ENCODE assay signal across 1 cellular context in genomic region chr16:1127101-1127500, GRCh38.
TF ChIP-seq lines count a peak whose summit lies in the region.

No MANE protein-coding gene starts in this region.

TF ChIP-seq in H1, 55 proteins besides CTCF, POLR2A, EP300 and RAD21 (continued from another document):
- TF ChIP-seq ATF3 (IDR thresholded peaks at IDR 0.05; ENCODE audit: insufficient read depth, low read depth, low read length) (no peak), TAF7 (optimal IDR thresholded peaks at IDR 0.05; ENCODE audit: borderline replicate concordance, low read depth, low read length) (no peak), SIRT6 (IDR thresholded peaks at IDR 0.05; ENCODE audit: low read length) (no peak), CEBPB (IDR thresholded peaks at IDR 0.05; ENCODE audit: low read depth, low read length) (no peak), NANOG (IDR thresholded peaks at IDR 0.05; ENCODE audit: insufficient read depth, low read depth, low read length, poor library complexity, severe bottlenecking) (no peak), RNF2 (IDR thresholded peaks at IDR 0.05; ENCODE audit: borderline replicate concordance, low read depth, low read length, missing control alignments, poor library complexity, severe bottlenecking) (no peak), BRCA1 (IDR thresholded peaks at IDR 0.05; ENCODE audit: low read depth, low read length) (no peak), ASH2L (IDR thresholded peaks at IDR 0.05; ENCODE audit: low read length) (no peak), HDAC2 (IDR thresholded peaks at IDR 0.05; ENCODE audit: borderline replicate concordance in 1 of 2, low read depth in 2 of 2, low read length in 2 of 2) (no peak), POU5F1 (IDR thresholded peaks at IDR 0.05; ENCODE audit: low read depth, low read length) (no peak), RBBP5 (IDR thresholded peaks at IDR 0.05; ENCODE audit: borderline replicate concordance, low read depth, low read length) (no peak), CREB1 (IDR thresholded peaks at IDR 0.05) (no peak), SP1 (IDR thresholded peaks at IDR 0.05; ENCODE audit: low read depth, low read length) (no peak), TBP (IDR thresholded peaks at IDR 0.05; ENCODE audit: low read depth, low read length) (no peak)
- TF ChIP-seq, protein P1, sequence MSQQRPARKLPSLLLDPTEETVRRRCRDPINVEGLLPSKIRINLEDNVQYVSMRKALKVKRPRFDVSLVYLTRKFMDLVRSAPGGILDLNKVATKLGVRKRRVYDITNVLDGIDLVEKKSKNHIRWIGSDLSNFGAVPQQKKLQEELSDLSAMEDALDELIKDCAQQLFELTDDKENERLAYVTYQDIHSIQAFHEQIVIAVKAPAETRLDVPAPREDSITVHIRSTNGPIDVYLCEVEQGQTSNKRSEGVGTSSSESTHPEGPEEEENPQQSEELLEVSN (IDR thresholded peaks at IDR 0.05): no peak
TF ChIP-seq in H1: peak in this region for 0.
